In the genomic region with DNA sequence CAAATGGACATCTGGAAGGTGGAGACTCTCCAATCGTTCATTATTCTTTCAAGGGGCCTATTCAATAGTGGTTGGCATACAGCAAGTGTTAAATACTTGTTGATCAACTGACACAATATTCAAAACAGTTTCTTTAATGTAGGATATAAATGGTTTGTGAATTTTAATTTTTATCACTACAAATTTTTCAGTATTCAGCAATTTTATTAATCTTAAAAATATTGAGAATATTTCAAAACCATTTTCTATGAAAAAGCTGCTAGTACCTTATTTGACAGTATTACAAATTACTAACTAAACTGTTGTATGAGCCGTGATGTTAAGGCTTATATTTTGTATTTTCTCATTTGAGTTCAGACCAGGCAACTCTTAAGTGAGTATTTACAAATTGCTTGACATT, we compare ENCODE assay signal across 23 cellular contexts.
"Had no signal": no experiment of that assay in that cellular context is flagged by ENCODE, and none has a peak within 500 bp of the region (broad histone marks: within the 10 kb centered on the region; RNA-seq: fewer than 3 reads in every experiment).

No MANE protein-coding gene starts in this region.

- H3K27me3 ChIP-seq: esophagus squamous epithelium, neutrophil, right atrium auricular region, sigmoid colon, suprapubic skin, transverse colon, vagina had no signal

- FAIRE-seq: colon, keratinocyte had no signal

- DNase-seq: effector CD8-positive, alpha-beta T cell; erythroblast; esophagus squamous epithelium; foreskin melanocyte; hypothalamus; immature natural killer cell; mucosa of descending colon; naive B cell; sigmoid colon; stimulated activated CD4-positive, alpha-beta T cell treated with anti-CD3 and anti-CD28 coated beads, Interleukin-4, amount 100 ng/mL, for 4 hours; stimulated activated naive CD8-positive, alpha-beta T cell treated with anti-CD3 and anti-CD28 coated beads, Interleukin-15, Interleukin-2, amounts not matched to agents 100 U/mL and 50 U/mL, for 24 hours; transverse colon had no signal

- H3K36me3 ChIP-seq: right atrium auricular region, sigmoid colon, transverse colon, vagina had no signal

- H3K4me3 ChIP-seq: esophagus squamous epithelium, lung, mucosa of descending colon, prostate gland, right atrium auricular region, sigmoid colon, suprapubic skin, transverse colon, vagina had no signal

- H3K9me3 ChIP-seq: esophagus squamous epithelium, mucosa of descending colon, neutrophil, prostate gland, right atrium auricular region, sigmoid colon, suprapubic skin, transverse colon, vagina had no signal

- ATAC-seq: left lobe of liver; mucosa of descending colon; natural killer cell treated with Interleukin-12 subunit alpha and Interleukin-12 subunit beta and Interleukin-15 and Interleukin-18, amount 100 ng/mL, for 72 hours; stimulated activated memory B cell treated with anti-CD40 and anti-IgM and Interleukin-4, amounts not matched to agents 10 μg/mL and 1 μg/mL and 100 μg/mL, for 72 hours; stimulated activated naive CD8-positive, alpha-beta T cell treated with anti-CD3 and anti-CD28 coated beads, Interleukin-15, Interleukin-2, amounts not matched to agents 100 U/mL and 50 U/mL, for 24 hours had no signal

- H3K27ac ChIP-seq: neutrophil, prostate gland, right atrium auricular region, sigmoid colon, suprapubic skin, transverse colon had no signal

- H3K4me1 ChIP-seq: prostate gland had no signal
